ENCODE assay signal across 2 cellular contexts in the genomic region with DNA sequence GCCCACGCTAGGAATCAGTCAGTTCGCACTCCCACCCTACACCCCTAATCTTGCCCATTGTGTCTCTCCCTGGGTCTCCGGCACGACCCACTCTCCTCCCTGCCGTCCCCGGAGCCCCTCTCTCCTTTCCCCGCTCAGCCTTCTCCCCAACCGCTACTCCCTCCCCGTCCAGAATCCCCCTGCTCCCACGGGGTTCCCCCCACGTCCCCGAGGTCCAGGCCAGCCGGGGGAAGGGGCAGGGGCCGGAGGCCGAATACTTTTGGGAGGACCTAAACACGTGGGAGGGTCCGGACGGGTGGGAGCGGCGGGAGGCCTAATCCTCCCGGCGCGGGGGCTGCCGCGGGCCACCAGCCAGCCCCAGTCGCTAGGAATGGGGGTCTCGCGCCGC.
A peak's percentile ranks its signal among the peaks of the same experiment; 100 is the strongest.
TF ChIP-seq lines count a peak whose summit lies in the region.

No MANE protein-coding gene starts in this region.

TF ChIP-seq in HepG2, 621 proteins besides CTCF, POLR2A, EP300 and RAD21 (continues in another document):
- TF ChIP-seq, protein P1, sequence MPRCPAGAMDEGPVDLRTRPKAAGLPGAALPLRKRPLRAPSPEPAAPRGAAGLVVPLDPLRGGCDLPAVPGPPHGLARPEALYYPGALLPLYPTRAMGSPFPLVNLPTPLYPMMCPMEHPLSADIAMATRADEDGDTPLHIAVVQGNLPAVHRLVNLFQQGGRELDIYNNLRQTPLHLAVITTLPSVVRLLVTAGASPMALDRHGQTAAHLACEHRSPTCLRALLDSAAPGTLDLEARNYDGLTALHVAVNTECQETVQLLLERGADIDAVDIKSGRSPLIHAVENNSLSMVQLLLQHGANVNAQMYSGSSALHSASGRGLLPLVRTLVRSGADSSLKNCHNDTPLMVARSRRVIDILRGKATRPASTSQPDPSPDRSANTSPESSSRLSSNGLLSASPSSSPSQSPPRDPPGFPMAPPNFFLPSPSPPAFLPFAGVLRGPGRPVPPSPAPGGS (CRISPR knock-in tag; IDR thresholded peaks at IDR 0.05), result no peak
- no peak for TF ChIP-seq ZNF432 (CRISPR knock-in tag; IDR thresholded peaks at IDR 0.05; ENCODE audit: borderline replicate concordance)
- no peak for TF ChIP-seq KMT2B (CRISPR knock-in tag; IDR thresholded peaks at IDR 0.05)
- TF ChIP-seq HNRNPK (IDR thresholded peaks at IDR 0.05; ENCODE audit: low read depth, low read length, poor library complexity, severe bottlenecking), result peak; percentile 4
- TF ChIP-seq, protein P2, sequence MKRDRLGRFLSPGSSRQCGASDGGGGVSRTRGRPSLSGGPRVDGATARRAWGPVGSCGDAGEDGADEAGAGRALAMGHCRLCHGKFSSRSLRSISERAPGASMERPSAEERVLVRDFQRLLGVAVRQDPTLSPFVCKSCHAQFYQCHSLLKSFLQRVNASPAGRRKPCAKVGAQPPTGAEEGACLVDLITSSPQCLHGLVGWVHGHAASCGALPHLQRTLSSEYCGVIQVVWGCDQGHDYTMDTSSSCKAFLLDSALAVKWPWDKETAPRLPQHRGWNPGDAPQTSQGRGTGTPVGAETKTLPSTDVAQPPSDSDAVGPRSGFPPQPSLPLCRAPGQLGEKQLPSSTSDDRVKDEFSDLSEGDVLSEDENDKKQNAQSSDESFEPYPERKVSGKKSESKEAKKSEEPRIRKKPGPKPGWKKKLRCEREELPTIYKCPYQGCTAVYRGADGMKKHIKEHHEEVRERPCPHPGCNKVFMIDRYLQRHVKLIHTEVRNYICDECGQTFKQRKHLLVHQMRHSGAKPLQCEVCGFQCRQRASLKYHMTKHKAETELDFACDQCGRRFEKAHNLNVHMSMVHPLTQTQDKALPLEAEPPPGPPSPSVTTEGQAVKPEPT (CRISPR knock-in tag; IDR thresholded peaks at IDR 0.05; ENCODE audit: low read depth), result no peak
- no peak for TF ChIP-seq ZNF607 (CRISPR knock-in tag; IDR thresholded peaks at IDR 0.05; ENCODE audit: borderline replicate concordance)
- no peak for TF ChIP-seq SMARCE1 (IDR thresholded peaks at IDR 0.05; ENCODE audit: borderline replicate concordance)
- TF ChIP-seq MTF1 (CRISPR knock-in tag; IDR thresholded peaks at IDR 0.05), result no peak
- no peak for TF ChIP-seq SNAI1 (CRISPR knock-in tag; IDR thresholded peaks at IDR 0.05; ENCODE audit: borderline replicate concordance)
- TF ChIP-seq FOXC1 (CRISPR knock-in tag; IDR thresholded peaks at IDR 0.05; ENCODE audit: borderline replicate concordance), result no peak
- TF ChIP-seq MEF2D (CRISPR knock-in tag; IDR thresholded peaks at IDR 0.05), result no peak
- no peak for TF ChIP-seq DR1 (CRISPR knock-in tag; IDR thresholded peaks at IDR 0.05)
- TF ChIP-seq PRPF4 (IDR thresholded peaks at IDR 0.05; ENCODE audit: low read depth, low read length, poor library complexity, severe bottlenecking), result no peak
- 0 out of 2 replicates have a peak, but pooled peaks have one; percentile 36 for TF ChIP-seq ZFX (CRISPR knock-in tag; IDR thresholded peaks at IDR 0.05; ENCODE audit: low read depth)
- TF ChIP-seq SMYD3 (CRISPR knock-in tag; IDR thresholded peaks at IDR 0.05), result no peak
- TF ChIP-seq ZNF143 (CRISPR knock-in tag; IDR thresholded peaks at IDR 0.05), result no peak
- no peak for TF ChIP-seq ZBTB42 (CRISPR knock-in tag; IDR thresholded peaks at IDR 0.05)
- no peak for TF ChIP-seq SMAD9 (CRISPR knock-in tag; IDR thresholded peaks at IDR 0.05)
- no peak for TF ChIP-seq NFIB (CRISPR knock-in tag; IDR thresholded peaks at IDR 0.05; ENCODE audit: borderline replicate concordance)
- no peak for TF ChIP-seq TBL1XR1 (IDR thresholded peaks at IDR 0.05; ENCODE audit: borderline replicate concordance, low read length, partially characterized antibody)
- TF ChIP-seq ZNF564 (CRISPR knock-in tag; IDR thresholded peaks at IDR 0.05), result peak; percentile 17; the same call in 1 of the 2 replicates
- no peak for TF ChIP-seq ZNF496 (CRISPR knock-in tag; IDR thresholded peaks at IDR 0.05; ENCODE audit: insufficient replicate concordance)
- TF ChIP-seq SATB2 (CRISPR knock-in tag; IDR thresholded peaks at IDR 0.05), result 0 out of 2 replicates have a peak, but pooled peaks have one; percentile 3
- TF ChIP-seq SUZ12 (IDR thresholded peaks at IDR 0.05; ENCODE audit: low read depth, low read length), result no peak
- no peak for TF ChIP-seq SMAD1 (CRISPR knock-in tag; IDR thresholded peaks at IDR 0.05; ENCODE audit: borderline replicate concordance, low read depth)
- TF ChIP-seq, protein P3, sequence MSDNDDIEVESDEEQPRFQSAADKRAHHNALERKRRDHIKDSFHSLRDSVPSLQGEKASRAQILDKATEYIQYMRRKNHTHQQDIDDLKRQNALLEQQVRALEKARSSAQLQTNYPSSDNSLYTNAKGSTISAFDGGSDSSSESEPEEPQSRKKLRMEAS (IDR thresholded peaks at IDR 0.05), result 0 out of 2 replicates have a peak, but pooled peaks have one; percentile 12
- TF ChIP-seq ATM (IDR thresholded peaks at IDR 0.05; ENCODE audit: borderline replicate concordance), result no peak
- TF ChIP-seq, protein P4, sequence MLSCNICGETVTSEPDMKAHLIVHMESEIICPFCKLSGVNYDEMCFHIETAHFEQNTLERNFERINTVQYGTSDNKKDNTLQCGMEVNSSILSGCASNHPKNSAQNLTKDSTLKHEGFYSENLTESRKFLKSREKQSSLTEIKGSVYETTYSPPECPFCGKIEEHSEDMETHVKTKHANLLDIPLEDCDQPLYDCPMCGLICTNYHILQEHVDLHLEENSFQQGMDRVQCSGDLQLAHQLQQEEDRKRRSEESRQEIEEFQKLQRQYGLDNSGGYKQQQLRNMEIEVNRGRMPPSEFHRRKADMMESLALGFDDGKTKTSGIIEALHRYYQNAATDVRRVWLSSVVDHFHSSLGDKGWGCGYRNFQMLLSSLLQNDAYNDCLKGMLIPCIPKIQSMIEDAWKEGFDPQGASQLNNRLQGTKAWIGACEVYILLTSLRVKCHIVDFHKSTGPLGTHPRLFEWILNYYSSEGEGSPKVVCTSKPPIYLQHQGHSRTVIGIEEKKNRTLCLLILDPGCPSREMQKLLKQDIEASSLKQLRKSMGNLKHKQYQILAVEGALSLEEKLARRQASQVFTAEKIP (CRISPR knock-in tag; IDR thresholded peaks at IDR 0.05; ENCODE audit: borderline replicate concordance), result no peak
- no peak for TF ChIP-seq PLRG1 (conservative IDR thresholded peaks at IDR 0.05)
- 0 out of 2 replicates have a peak, but pooled peaks have one; percentile 13 for TF ChIP-seq NR2C2 (CRISPR knock-in tag; IDR thresholded peaks at IDR 0.05; ENCODE audit: borderline replicate concordance)
- TF ChIP-seq POLR2G (IDR thresholded peaks at IDR 0.05; ENCODE audit: low read depth, low read length), result no peak

TF ChIP-seq in HEK293T, 16 proteins besides CTCF, POLR2A, EP300 and RAD21:
- no peak for TF ChIP-seq L3MBTL2 (conservative IDR thresholded peaks at IDR 0.05)
- TF ChIP-seq HDGF (IDR thresholded peaks at IDR 0.05; ENCODE audit: borderline replicate concordance), result no peak
- no peak for TF ChIP-seq CTBP1 (IDR thresholded peaks at IDR 0.05; ENCODE audit: borderline replicate concordance)
- TF ChIP-seq ZNF384 (IDR thresholded peaks at IDR 0.05), result no peak
- TF ChIP-seq FOXM1 (IDR thresholded peaks at IDR 0.05; ENCODE audit: borderline replicate concordance), result no peak
- TF ChIP-seq, protein P5, sequence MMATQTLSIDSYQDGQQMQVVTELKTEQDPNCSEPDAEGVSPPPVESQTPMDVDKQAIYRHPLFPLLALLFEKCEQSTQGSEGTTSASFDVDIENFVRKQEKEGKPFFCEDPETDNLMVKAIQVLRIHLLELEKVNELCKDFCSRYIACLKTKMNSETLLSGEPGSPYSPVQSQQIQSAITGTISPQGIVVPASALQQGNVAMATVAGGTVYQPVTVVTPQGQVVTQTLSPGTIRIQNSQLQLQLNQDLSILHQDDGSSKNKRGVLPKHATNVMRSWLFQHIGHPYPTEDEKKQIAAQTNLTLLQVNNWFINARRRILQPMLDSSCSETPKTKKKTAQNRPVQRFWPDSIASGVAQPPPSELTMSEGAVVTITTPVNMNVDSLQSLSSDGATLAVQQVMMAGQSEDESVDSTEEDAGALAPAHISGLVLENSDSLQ (IDR thresholded peaks at IDR 0.05), result no peak
- no peak for TF ChIP-seq FOXA1 (IDR thresholded peaks at IDR 0.05)
